In the genomic region with DNA sequence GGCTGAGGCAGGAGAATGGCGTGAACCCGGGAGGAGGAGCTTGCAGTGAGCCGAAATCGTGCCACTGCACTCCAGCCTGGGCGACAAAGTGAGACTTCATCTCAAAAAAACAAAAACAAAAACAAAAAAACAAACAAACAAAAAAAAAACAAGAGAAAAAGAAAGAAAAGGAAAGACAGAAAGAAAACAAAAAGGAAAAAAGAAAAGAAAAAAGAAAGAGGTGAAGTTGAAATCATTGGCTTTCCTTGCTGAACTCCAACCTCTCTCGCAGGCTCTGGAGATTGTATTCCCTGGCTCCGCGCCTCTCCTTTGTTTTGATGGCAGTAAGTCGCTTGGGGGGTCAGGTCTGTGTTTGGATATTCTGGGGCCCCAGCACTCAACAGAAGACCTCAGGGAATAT, we compare ENCODE assay signal across 12 cellular contexts. TPM values are rescaled to one million over a fixed set of nuclear protein-coding genes. Genes with fewer than 3 reads are reported as not detected.
DNase-seq lines count a peak whose midpoint lies in the region; ATAC-seq and TF ChIP-seq lines count a peak whose summit lies in the region.
"Not testable (repeated sequence)": the region's sequence is repeated elsewhere in the genome, so short reads cannot be mapped to it uniquely, and the experiment has no call there.
"Had no signal": no experiment of that assay in that cellular context is flagged by ENCODE, and none has a peak within 500 bp of the region (broad histone marks: within the 10 kb centered on the region; RNA-seq: fewer than 3 reads in every experiment).

No MANE protein-coding gene starts in this region.

- H3K4me1 Mint-ChIP-seq in WTC11: peaks cover 24% of the 10 kb centered on the region

- intact Hi-C loops in mammary epithelial cell (cut with micrococcal nuclease): loop anchor here (10.0 kb wide), 1 partner anchor 978 kb away; a partner anchor contains a TSS

- not testable (repeated sequence) for H3K27ac Mint-ChIP-seq in WTC11

- not testable (repeated sequence) for TF ChIP-seq CTCF in HEK293 (tag by site-specific recombination; IDR thresholded peaks at IDR 0.05); WTC11 (IDR thresholded peaks at IDR 0.05); mammary epithelial cell (conservative IDR thresholded peaks at IDR 0.05 in 1 of 2, IDR thresholded peaks at IDR 0.05 in 1 of 2; ENCODE audit: extremely low read depth in 1 of 2, insufficient read depth in 1 of 2, low read depth in 1 of 2, low read length in 2 of 2); osteoblast (IDR thresholded peaks at IDR 0.05; ENCODE audit: extremely low read depth, low read depth, low read length)

- H3K9me3 ChIP-seq in HEK293 (ENCODE audit: control insufficient read depth, insufficient read depth, low read depth, low read length); mammary epithelial cell (replicated peaks; ENCODE audit: insufficient read depth, low read length); iPS-15b (ENCODE audit: control insufficient read depth, insufficient read depth, low read length); osteoblast (ENCODE audit: low read depth, low read length): not testable (repeated sequence)

- not testable (repeated sequence) for H3K4me1 ChIP-seq in ACC112 (ENCODE audit: control insufficient read depth, insufficient read depth, low read length, unreplicated experiment); HEK293 (ENCODE audit: control insufficient read depth, insufficient read depth, low read length); iPS-15b (ENCODE audit: control insufficient read depth, insufficient read depth, low read length); osteoblast (ENCODE audit: insufficient read depth, low read length)
- H3K4me1 ChIP-seq in mammary epithelial cell (ENCODE audit: insufficient read depth, low read length): peaks cover 19% of the 10 kb centered on the region

- not testable (repeated sequence) for H3K9me3 Mint-ChIP-seq in WTC11

- H4K20me1 ChIP-seq in mammary epithelial cell (ENCODE audit: insufficient read depth, low read length); osteoblast (ENCODE audit: insufficient read depth, low read length): not testable (repeated sequence)

- ATAC-seq in WTC11: not testable (repeated sequence)

- DNase-seq in WTC11 (ENCODE audit: low spot score); mammary epithelial cell; osteoblast (ENCODE audit: insufficient read length, low spot score, missing footprints): not testable (repeated sequence)

- CTCF ChIA-PET in HEK293 (lab: Yijun Ruan, JAX) (interaction anchor here (1.0 kb wide), 1 partner anchor 12 kb away, joined by 4 read pairs; no protein-coding TSS in a partner anchor), WTC11 (lab: Charles Lee) (interaction anchor here (3.6 kb wide), 1 partner anchor 12 kb away, joined by 23 read pairs; no protein-coding TSS in a partner anchor)
- CTCF ChIA-PET in mammary epithelial cell (lab: Charles Lee; ENCODE audit: low non-redundant PET): not testable (repeated sequence)

- peak overlapping the region; percentile 38; the same call in 1 of the 2 replicates for H3K27ac ChIP-seq in ACC112 (ENCODE audit: low read depth, low read length)
- not testable (repeated sequence) for H3K27ac ChIP-seq in HEK293 (ENCODE audit: extremely low read depth, low read depth, low read length); mammary epithelial cell (ENCODE audit: insufficient read depth, low read depth, low read length)
- H3K27ac ChIP-seq in osteoblast (ENCODE audit: low read depth, low read length): peak overlapping the region; percentile 56

- H3K4me3 ChIP-seq in ACC112 (ENCODE audit: low read depth, low read length) (peak overlapping the region; percentile 82), mammary epithelial cell (replicated peaks in 1 of 3; ENCODE audit: insufficient read depth in 1 of 3, low read depth in 2 of 3, low read length in 3 of 3) (peak overlapping the region in 1 of 3 experiments; percentile 56), iPS-15b (ENCODE audit: low read depth, low read length) (peak overlapping the region; percentile 73), osteoblast (ENCODE audit: insufficient read depth, low read length) (peak overlapping the region; percentile 80)
- H3K4me3 ChIP-seq in HEK293 (ENCODE audit: low read depth, low read length): not testable (repeated sequence)

- POLR2A ChIA-PET in HEK293 (lab: Yijun Ruan, JAX); WTC11 (lab: Charles Lee): not testable (repeated sequence)

- in situ Hi-C loops in mammary epithelial cell (cut with MboI; ENCODE audit: low sequenced_read_pairs in 2 of 2): not testable (repeated sequence)

- not testable (repeated sequence) for H3K27me3 ChIP-seq in ACC112 (ENCODE audit: insufficient read depth, low read length); mammary epithelial cell (ENCODE audit: insufficient read depth, low read length); osteoblast (ENCODE audit: insufficient read depth, low read length)
- H3K27me3 ChIP-seq in iPS-15b (ENCODE audit: control insufficient read depth, insufficient read depth, low read length): peaks cover 56% of the 10 kb centered on the region

- peaks cover 91% of the 10 kb centered on the region for H3K27me3 Mint-ChIP-seq in WTC11 (ENCODE audit: low read depth)

- WGBS in mammary epithelial cell (ENCODE audit: low coverage, missing lambda C conversion rate): 61% methylated on average over 8 of the region's 9 CpGs

- H3K36me3 Mint-ChIP-seq in WTC11: not testable (repeated sequence)

- not testable (repeated sequence) for BruUV-seq in mammary epithelial cell (replicated peaks; lab: Mats Ljungman, UMichigan)

- H3K4me3 Mint-ChIP-seq in WTC11: peak overlapping the region; percentile 80

- not testable (repeated sequence) for H3K79me2 ChIP-seq in ACC112 (ENCODE audit: control insufficient read depth, insufficient read depth, low read length, unreplicated experiment); mammary epithelial cell (ENCODE audit: insufficient read depth, low read length); osteoblast (ENCODE audit: insufficient read depth, low read length)

- H3K36me3 ChIP-seq in ACC112 (ENCODE audit: insufficient read depth, low read length); HEK293 (ENCODE audit: control insufficient read depth in 2 of 2, insufficient read depth in 1 of 2, low read length in 2 of 2); mammary epithelial cell (ENCODE audit: insufficient read depth, low read length); iPS-15b (ENCODE audit: control insufficient read depth, insufficient read depth, low read length); osteoblast (ENCODE audit: insufficient read depth, low read length): not testable (repeated sequence)

- H2AFZ ChIP-seq in ACC112 (ENCODE audit: low read length, unreplicated experiment): not testable (repeated sequence)
- H2AFZ ChIP-seq in mammary epithelial cell (ENCODE audit: low read depth, low read length): peak overlapping the region; percentile 95
- peak overlapping the region; percentile 88 for H2AFZ ChIP-seq in osteoblast (ENCODE audit: low read length)

- not testable (repeated sequence) for H3K9ac ChIP-seq in mammary epithelial cell (ENCODE audit: insufficient read depth, low read length); iPS-15b (ENCODE audit: low read depth, low read length)

- H3K4me2 ChIP-seq in mammary epithelial cell (ENCODE audit: insufficient read depth, low read depth, low read length): peak overlapping the region; percentile 95
- peak overlapping the region; percentile 89 for H3K4me2 ChIP-seq in osteoblast (ENCODE audit: insufficient read depth, low read length)

- dilution Hi-C loops in mammary epithelial cell (cut with HindIII; ENCODE audit: low sequenced_read_pairs): loop anchor here (5.0 to 10.0 kb wide), 9 partner anchors 45 to 450 kb away; a partner anchor contains a TSS

TF ChIP-seq in HEK293, 187 proteins besides CTCF, POLR2A, EP300 and RAD21:
- TF ChIP-seq PRDM1 (tag by site-specific recombination; IDR thresholded peaks at IDR 0.05): peak; percentile 92
TF ChIP-seq in HEK293: peak in this region for 1; not testable (repeated sequence) for 186.

RNA-seq across cellular contexts. Expression of a gene that starts 5.9 kb away (rescaled TPM):
- 4.0 to 5.9 TPM (median 5.6 TPM) in 3 replicates for total RNA-seq in WTC11 (2021)
- 1 to 10 TPM; 1.5 to 2.2 TPM for total RNA-seq in mammary epithelial cell
- 1.3 TPM for polyA plus RNA-seq in mammary epithelial cell
- polyA minus RNA-seq in mammary epithelial cell: not detected
- 0.59 and 0.72 TPM in 2 replicates for total RNA-seq in osteoblast
- total RNA-seq: thoracic aorta had no signal

RNA-seq across cellular contexts. Expression of a gene that starts 7.8 kb away (rescaled TPM):
- total RNA-seq in WTC11 (2021): 0.77 to 2.5 TPM (median 1.1 TPM) in 3 replicates
- 1 to 10 TPM in 1 of 2 donors, under 1 TPM in 1; 0.33 to 1.1 TPM for total RNA-seq in mammary epithelial cell
- polyA plus RNA-seq in mammary epithelial cell: 0.08 TPM
- polyA minus RNA-seq in mammary epithelial cell: not detected
- total RNA-seq in osteoblast: not detected in 2 replicates
- total RNA-seq: kidney, lung microvascular endothelial cell, SJSA1, thoracic aorta had no signal
- polyA plus RNA-seq: CD14-positive monocyte had no signal

RNA-seq across cellular contexts. Expression of a gene that starts 14.8 kb away (rescaled TPM):
- total RNA-seq in WTC11 (2021) (15.0 to 36.7 TPM (median 34.0 TPM) in 3 replicates), mammary epithelial cell (1 to 10 TPM in 1 of 2 donors, not detected in 1; 1.3 TPM), osteoblast (not detected in 2 replicates)
- polyA plus RNA-seq in mammary epithelial cell: 0.22 TPM
- polyA minus RNA-seq in mammary epithelial cell: not detected
- total RNA-seq: activated T-helper 2 cell treated with anti-CD3 and anti-CD28 coated beads, Interferon-gamma antibody, Interleukin-2, Interleukin-4, amounts not matched to agents 10 μg/mL and 5 μg/mL and 100 μg/mL, durations not matched to agents 14 hours and 24 hours and 36 hours; lung microvascular endothelial cell; SJSA1; thoracic aorta had no signal

RNA-seq across cellular contexts. Expression of a gene that starts 23.3 kb away (rescaled TPM):
- total RNA-seq in WTC11 (2021): 50.6 to 127 TPM (median 108 TPM) in 3 replicates
- 10 to 100 TPM; 16.5 to 85.2 TPM for total RNA-seq in mammary epithelial cell
- polyA plus RNA-seq in mammary epithelial cell: 21.5 TPM
- 24.5 TPM for polyA minus RNA-seq in mammary epithelial cell
- total RNA-seq in osteoblast: 0.29 TPM in 1 of 2 replicates, not detected in the other
- total RNA-seq: kidney, lung microvascular endothelial cell, thoracic aorta had no signal

RNA-seq across cellular contexts. Expression of a gene that starts 37.0 kb away (rescaled TPM):
- total RNA-seq in WTC11 (2021) (0.41 to 0.63 TPM (median 0.44 TPM) in 3 replicates), mammary epithelial cell (under 1 TPM in 1 of 2 donors, not detected in 1; 0.38 TPM), osteoblast (0.88 and 1.1 TPM in 2 replicates)
- polyA plus RNA-seq in mammary epithelial cell: 0.12 TPM
- not detected for polyA minus RNA-seq in mammary epithelial cell
- total RNA-seq: activated T-helper 2 cell treated with anti-CD3 and anti-CD28 coated beads, Interferon-gamma antibody, Interleukin-2, Interleukin-4, amounts not matched to agents 10 μg/mL and 5 μg/mL and 100 μg/mL, durations not matched to agents 14 hours and 24 hours and 36 hours had no signal
